In genomic region chrX:41333994-41334865, GRCh38 we compare ENCODE assay signal across 1 cellular context.
A peak's percentile ranks its signal among the peaks of the same experiment; 100 is the strongest.
TF ChIP-seq lines count a peak whose summit lies in the region.

Gene DDX3X (plus strand): TSS chrX:41334162. CDS start chrX:41334253, 91 bp downstream.

TF ChIP-seq in HepG2, 621 proteins besides CTCF, POLR2A, EP300 and RAD21 (continued from another document and continues in another):
- TF ChIP-seq, protein P1, sequence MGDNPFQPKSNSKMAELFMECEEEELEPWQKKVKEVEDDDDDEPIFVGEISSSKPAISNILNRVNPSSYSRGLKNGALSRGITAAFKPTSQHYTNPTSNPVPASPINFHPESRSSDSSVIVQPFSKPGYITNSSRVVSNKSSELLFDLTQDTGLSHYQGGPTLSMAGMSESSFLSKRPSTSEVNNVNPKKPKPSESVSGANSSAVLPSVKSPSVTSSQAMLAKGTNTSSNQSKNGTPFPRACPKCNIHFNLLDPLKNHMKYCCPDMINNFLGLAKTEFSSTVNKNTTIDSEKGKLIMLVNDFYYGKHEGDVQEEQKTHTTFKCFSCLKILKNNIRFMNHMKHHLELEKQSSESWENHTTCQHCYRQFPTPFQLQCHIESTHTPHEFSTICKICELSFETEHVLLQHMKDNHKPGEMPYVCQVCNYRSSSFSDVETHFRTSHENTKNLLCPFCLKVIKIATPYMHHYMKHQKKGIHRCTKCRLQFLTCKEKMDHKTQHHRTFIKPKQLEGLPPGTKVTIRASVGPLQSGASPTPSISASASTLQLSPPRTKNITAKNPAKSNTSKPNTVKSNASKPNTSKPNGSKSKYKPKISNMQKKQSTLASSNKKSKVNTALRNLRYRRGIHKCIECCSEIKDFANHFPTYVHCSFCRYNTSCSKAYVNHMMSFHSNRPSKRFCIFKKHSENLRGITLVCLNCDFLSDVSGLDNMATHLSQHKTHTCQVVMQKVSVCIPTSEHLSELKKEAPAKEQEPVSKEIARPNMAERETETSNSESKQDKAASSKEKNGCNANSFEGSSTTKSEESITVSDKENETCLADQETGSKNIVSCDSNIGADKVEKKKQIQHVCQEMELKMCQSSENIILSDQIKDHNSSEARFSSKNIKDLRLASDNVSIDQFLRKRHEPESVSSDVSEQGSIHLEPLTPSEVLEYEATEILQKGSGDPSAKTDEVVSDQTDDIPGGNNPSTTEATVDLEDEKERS (CRISPR knock-in tag; IDR thresholded peaks at IDR 0.05) = no peak
- no peak for TF ChIP-seq GTF2F1 (IDR thresholded peaks at IDR 0.05; ENCODE audit: low read length)
- TF ChIP-seq ZNF543 (CRISPR knock-in tag; IDR thresholded peaks at IDR 0.05) = no peak
- TF ChIP-seq KDM3A (CRISPR knock-in tag; IDR thresholded peaks at IDR 0.05; ENCODE audit: low read depth) = no peak
- no peak for TF ChIP-seq ZNF34 (CRISPR knock-in tag; IDR thresholded peaks at IDR 0.05; ENCODE audit: borderline replicate concordance)
- TF ChIP-seq ZBTB40 (IDR thresholded peaks at IDR 0.05) = no peak
- TF ChIP-seq ZBTB40 (CRISPR knock-in tag; IDR thresholded peaks at IDR 0.05) = 0 out of 2 replicates have a peak, but pooled peaks have one; percentile 19
- no peak for TF ChIP-seq ZNF883 (CRISPR knock-in tag; IDR thresholded peaks at IDR 0.05; ENCODE audit: not compliant biosample characterization)
- TF ChIP-seq MXI1 (IDR thresholded peaks at IDR 0.05; ENCODE audit: borderline replicate concordance, low read depth, low read length) = no peak
- TF ChIP-seq ZNF547 (CRISPR knock-in tag; IDR thresholded peaks at IDR 0.05) = no peak
- no peak for TF ChIP-seq ZNF260 (CRISPR knock-in tag; IDR thresholded peaks at IDR 0.05; ENCODE audit: borderline replicate concordance, low read depth)
- no peak for TF ChIP-seq REXO4 (CRISPR knock-in tag; IDR thresholded peaks at IDR 0.05; ENCODE audit: borderline replicate concordance)
- TF ChIP-seq SMYD3 (CRISPR knock-in tag; IDR thresholded peaks at IDR 0.05) = no peak
- TF ChIP-seq, protein P2, sequence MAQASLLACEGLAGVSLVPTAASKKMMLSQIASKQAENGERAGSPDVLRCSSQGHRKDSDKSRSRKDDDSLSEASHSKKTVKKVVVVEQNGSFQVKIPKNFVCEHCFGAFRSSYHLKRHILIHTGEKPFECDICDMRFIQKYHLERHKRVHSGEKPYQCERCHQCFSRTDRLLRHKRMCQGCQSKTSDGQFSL (CRISPR knock-in tag; IDR thresholded peaks at IDR 0.05) = peak; percentile 65
- TF ChIP-seq, protein P3, sequence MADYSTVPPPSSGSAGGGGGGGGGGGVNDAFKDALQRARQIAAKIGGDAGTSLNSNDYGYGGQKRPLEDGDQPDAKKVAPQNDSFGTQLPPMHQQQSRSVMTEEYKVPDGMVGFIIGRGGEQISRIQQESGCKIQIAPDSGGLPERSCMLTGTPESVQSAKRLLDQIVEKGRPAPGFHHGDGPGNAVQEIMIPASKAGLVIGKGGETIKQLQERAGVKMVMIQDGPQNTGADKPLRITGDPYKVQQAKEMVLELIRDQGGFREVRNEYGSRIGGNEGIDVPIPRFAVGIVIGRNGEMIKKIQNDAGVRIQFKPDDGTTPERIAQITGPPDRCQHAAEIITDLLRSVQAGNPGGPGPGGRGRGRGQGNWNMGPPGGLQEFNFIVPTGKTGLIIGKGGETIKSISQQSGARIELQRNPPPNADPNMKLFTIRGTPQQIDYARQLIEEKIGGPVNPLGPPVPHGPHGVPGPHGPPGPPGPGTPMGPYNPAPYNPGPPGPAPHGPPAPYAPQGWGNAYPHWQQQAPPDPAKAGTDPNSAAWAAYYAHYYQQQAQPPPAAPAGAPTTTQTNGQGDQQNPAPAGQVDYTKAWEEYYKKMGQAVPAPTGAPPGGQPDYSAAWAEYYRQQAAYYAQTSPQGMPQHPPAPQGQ (CRISPR knock-in tag; IDR thresholded peaks at IDR 0.05; ENCODE audit: borderline replicate concordance) = no peak
- no peak for TF ChIP-seq ZNF326 (CRISPR knock-in tag; IDR thresholded peaks at IDR 0.05; ENCODE audit: borderline replicate concordance)
- no peak for TF ChIP-seq ZZZ3 (CRISPR knock-in tag; IDR thresholded peaks at IDR 0.05; ENCODE audit: borderline replicate concordance)
- TF ChIP-seq GATAD2A (CRISPR knock-in tag; IDR thresholded peaks at IDR 0.05) = no peak
- no peak for TF ChIP-seq TP53 (CRISPR knock-in tag; conservative IDR thresholded peaks at IDR 0.05)
- TF ChIP-seq, protein P4, sequence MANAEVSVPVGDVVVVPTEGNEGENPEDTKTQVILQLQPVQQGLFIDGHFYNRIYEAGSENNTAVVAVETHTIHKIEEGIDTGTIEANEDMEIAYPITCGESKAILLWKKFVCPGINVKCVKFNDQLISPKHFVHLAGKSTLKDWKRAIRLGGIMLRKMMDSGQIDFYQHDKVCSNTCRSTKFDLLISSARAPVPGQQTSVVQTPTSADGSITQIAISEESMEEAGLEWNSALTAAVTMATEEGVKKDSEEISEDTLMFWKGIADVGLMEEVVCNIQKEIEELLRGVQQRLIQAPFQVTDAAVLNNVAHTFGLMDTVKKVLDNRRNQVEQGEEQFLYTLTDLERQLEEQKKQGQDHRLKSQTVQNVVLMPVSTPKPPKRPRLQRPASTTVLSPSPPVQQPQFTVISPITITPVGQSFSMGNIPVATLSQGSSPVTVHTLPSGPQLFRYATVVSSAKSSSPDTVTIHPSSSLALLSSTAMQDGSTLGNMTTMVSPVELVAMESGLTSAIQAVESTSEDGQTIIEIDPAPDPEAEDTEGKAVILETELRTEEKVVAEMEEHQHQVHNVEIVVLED (CRISPR knock-in tag; IDR thresholded peaks at IDR 0.05; ENCODE audit: borderline replicate concordance) = peak; percentile 96
- TF ChIP-seq, protein P5, sequence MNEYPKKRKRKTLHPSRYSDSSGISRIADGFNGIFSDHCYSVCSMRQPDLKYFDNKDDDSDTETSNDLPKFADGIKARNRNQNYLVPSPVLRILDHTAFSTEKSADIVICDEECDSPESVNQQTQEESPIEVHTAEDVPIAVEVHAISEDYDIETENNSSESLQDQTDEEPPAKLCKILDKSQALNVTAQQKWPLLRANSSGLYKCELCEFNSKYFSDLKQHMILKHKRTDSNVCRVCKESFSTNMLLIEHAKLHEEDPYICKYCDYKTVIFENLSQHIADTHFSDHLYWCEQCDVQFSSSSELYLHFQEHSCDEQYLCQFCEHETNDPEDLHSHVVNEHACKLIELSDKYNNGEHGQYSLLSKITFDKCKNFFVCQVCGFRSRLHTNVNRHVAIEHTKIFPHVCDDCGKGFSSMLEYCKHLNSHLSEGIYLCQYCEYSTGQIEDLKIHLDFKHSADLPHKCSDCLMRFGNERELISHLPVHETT (CRISPR knock-in tag; conservative IDR thresholded peaks at IDR 0.05) = no peak
- TF ChIP-seq, protein P6, sequence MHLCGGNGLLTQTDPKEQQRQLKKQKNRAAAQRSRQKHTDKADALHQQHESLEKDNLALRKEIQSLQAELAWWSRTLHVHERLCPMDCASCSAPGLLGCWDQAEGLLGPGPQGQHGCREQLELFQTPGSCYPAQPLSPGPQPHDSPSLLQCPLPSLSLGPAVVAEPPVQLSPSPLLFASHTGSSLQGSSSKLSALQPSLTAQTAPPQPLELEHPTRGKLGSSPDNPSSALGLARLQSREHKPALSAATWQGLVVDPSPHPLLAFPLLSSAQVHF (CRISPR knock-in tag; IDR thresholded peaks at IDR 0.05) = no peak
- TF ChIP-seq KDM6A (CRISPR knock-in tag; IDR thresholded peaks at IDR 0.05; ENCODE audit: low read depth) = no peak
- no peak for TF ChIP-seq NBN (conservative IDR thresholded peaks at IDR 0.05)
- TF ChIP-seq BCL6 (CRISPR knock-in tag; IDR thresholded peaks at IDR 0.05) = no peak
- TF ChIP-seq, protein P7, sequence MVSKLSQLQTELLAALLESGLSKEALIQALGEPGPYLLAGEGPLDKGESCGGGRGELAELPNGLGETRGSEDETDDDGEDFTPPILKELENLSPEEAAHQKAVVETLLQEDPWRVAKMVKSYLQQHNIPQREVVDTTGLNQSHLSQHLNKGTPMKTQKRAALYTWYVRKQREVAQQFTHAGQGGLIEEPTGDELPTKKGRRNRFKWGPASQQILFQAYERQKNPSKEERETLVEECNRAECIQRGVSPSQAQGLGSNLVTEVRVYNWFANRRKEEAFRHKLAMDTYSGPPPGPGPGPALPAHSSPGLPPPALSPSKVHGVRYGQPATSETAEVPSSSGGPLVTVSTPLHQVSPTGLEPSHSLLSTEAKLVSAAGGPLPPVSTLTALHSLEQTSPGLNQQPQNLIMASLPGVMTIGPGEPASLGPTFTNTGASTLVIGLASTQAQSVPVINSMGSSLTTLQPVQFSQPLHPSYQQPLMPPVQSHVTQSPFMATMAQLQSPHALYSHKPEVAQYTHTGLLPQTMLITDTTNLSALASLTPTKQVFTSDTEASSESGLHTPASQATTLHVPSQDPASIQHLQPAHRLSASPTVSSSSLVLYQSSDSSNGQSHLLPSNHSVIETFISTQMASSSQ (IDR thresholded peaks at IDR 0.05; ENCODE audit: low read depth) = no peak
- TF ChIP-seq, protein P7 (CRISPR knock-in tag; IDR thresholded peaks at IDR 0.05; ENCODE audit: borderline replicate concordance) = no peak
- TF ChIP-seq ZNF136 (CRISPR knock-in tag; IDR thresholded peaks at IDR 0.05; ENCODE audit: low read depth) = no peak
- TF ChIP-seq TOPORS (CRISPR knock-in tag; IDR thresholded peaks at IDR 0.05) = no peak
- no peak for TF ChIP-seq ZFYVE20 (CRISPR knock-in tag; IDR thresholded peaks at IDR 0.05; ENCODE audit: borderline replicate concordance, low read depth)
- TF ChIP-seq NCOA5 (CRISPR knock-in tag; IDR thresholded peaks at IDR 0.05) = no peak
- TF ChIP-seq SMAD9 (CRISPR knock-in tag; IDR thresholded peaks at IDR 0.05) = no peak
- TF ChIP-seq ZFAT (CRISPR knock-in tag; conservative IDR thresholded peaks at IDR 0.05) = no peak
- TF ChIP-seq ZNF253 (CRISPR knock-in tag; IDR thresholded peaks at IDR 0.05; ENCODE audit: borderline replicate concordance) = no peak
- TF ChIP-seq ELF3 (CRISPR knock-in tag; IDR thresholded peaks at IDR 0.05) = peak; percentile 22; the same call in 1 of the 2 replicates
- peak; percentile 27; the same call in 1 of the 2 replicates for TF ChIP-seq MED1 (CRISPR knock-in tag; IDR thresholded peaks at IDR 0.05)
- TF ChIP-seq ZNF772 (CRISPR knock-in tag; IDR thresholded peaks at IDR 0.05) = peak; percentile 96
- TF ChIP-seq SP140L (CRISPR knock-in tag; IDR thresholded peaks at IDR 0.05; ENCODE audit: borderline replicate concordance) = no peak
- no peak for TF ChIP-seq FIP1L1 (IDR thresholded peaks at IDR 0.05; ENCODE audit: borderline replicate concordance, insufficient read depth, low read depth, low read length)
- 0 out of 2 replicates have a peak, but pooled peaks have one; percentile 32 for TF ChIP-seq PRMT3 (CRISPR knock-in tag; IDR thresholded peaks at IDR 0.05; ENCODE audit: borderline replicate concordance, low read depth)
